Comparison of ENCODE assay signal across 1 cellular context in the genomic region with DNA sequence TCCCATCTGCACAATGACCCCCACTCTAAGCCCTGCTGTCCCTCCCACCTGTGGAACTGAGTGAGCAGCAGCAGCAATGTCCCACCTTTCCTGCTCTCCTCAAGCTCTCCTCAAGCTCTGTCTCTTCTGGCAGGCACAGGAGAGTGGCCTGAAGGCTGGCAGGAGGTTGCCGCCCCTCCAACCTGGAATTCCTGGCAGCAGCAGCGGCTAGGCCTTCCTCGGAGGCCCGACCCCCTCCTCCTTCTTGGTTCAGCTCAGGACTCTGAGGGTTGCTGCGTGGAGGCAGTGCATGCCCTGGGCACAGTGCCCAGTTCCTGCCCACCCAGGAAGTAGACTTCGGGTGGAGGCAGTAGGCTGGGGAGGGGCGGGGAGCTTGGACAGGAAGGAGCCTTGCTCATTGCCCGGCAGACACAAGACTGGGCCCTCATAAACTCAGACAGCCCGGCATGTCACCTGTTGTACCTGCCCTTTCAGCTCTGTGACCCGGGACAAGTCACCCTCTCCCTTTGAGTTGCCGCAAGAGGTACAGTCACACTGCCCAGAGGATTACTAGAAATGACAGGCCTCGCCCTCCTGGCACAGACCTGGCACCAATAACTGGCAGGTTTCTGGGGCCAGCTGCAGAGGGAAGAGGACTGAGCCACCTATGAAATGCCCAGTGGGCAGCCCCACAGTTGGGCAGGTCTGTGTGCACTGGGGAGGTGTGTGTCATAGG.
TF ChIP-seq lines count a peak whose summit lies in the region.

No MANE protein-coding gene starts in this region.

TF ChIP-seq in HepG2, 621 proteins besides CTCF, POLR2A, EP300 and RAD21 (continued from another document and continues in another):
- no peak for TF ChIP-seq RERE (CRISPR knock-in tag; IDR thresholded peaks at IDR 0.05; ENCODE audit: low read depth)
- no peak for TF ChIP-seq TP53 (CRISPR knock-in tag; conservative IDR thresholded peaks at IDR 0.05)
- TF ChIP-seq FOXM1 (CRISPR knock-in tag; IDR thresholded peaks at IDR 0.05): no peak
- no peak for TF ChIP-seq ZSCAN22 (CRISPR knock-in tag; IDR thresholded peaks at IDR 0.05)
- no peak for TF ChIP-seq ZNF850 (CRISPR knock-in tag; conservative IDR thresholded peaks at IDR 0.05)
- TF ChIP-seq TAF15 (IDR thresholded peaks at IDR 0.05; ENCODE audit: low read depth, low read length, poor library complexity, severe bottlenecking): no peak
- no peak for TF ChIP-seq USF2 (IDR thresholded peaks at IDR 0.05; ENCODE audit: low read depth, low read length)
- no peak for TF ChIP-seq USF2 (CRISPR knock-in tag; IDR thresholded peaks at IDR 0.05; ENCODE audit: borderline replicate concordance)
- TF ChIP-seq KLF6 (CRISPR knock-in tag; IDR thresholded peaks at IDR 0.05): no peak
- TF ChIP-seq IKZF5 (CRISPR knock-in tag; IDR thresholded peaks at IDR 0.05): no peak
- no peak for TF ChIP-seq ZFP36L1 (CRISPR knock-in tag; IDR thresholded peaks at IDR 0.05)
- TF ChIP-seq ZNF160 (CRISPR knock-in tag; IDR thresholded peaks at IDR 0.05): no peak
- no peak for TF ChIP-seq ZNF383 (CRISPR knock-in tag; IDR thresholded peaks at IDR 0.05; ENCODE audit: borderline replicate concordance)
- TF ChIP-seq KDM2A (CRISPR knock-in tag; IDR thresholded peaks at IDR 0.05; ENCODE audit: borderline replicate concordance, low read depth): no peak
- no peak for TF ChIP-seq ZBTB42 (CRISPR knock-in tag; IDR thresholded peaks at IDR 0.05)
- no peak for TF ChIP-seq HES4 (CRISPR knock-in tag; IDR thresholded peaks at IDR 0.05; ENCODE audit: borderline replicate concordance)
- TF ChIP-seq, protein P1, sequence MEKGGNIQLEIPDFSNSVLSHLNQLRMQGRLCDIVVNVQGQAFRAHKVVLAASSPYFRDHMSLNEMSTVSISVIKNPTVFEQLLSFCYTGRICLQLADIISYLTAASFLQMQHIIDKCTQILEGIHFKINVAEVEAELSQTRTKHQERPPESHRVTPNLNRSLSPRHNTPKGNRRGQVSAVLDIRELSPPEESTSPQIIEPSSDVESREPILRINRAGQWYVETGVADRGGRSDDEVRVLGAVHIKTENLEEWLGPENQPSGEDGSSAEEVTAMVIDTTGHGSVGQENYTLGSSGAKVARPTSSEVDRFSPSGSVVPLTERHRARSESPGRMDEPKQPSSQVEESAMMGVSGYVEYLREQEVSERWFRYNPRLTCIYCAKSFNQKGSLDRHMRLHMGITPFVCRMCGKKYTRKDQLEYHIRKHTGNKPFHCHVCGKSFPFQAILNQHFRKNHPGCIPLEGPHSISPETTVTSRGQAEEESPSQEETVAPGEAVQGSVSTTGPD (CRISPR knock-in tag; IDR thresholded peaks at IDR 0.05): no peak
- TF ChIP-seq ZNF382 (CRISPR knock-in tag; IDR thresholded peaks at IDR 0.05; ENCODE audit: borderline replicate concordance): no peak
- no peak for TF ChIP-seq ZFP36L2 (CRISPR knock-in tag; IDR thresholded peaks at IDR 0.05)
- TF ChIP-seq ZNF709 (CRISPR knock-in tag; IDR thresholded peaks at IDR 0.05): no peak
- TF ChIP-seq, protein P2, sequence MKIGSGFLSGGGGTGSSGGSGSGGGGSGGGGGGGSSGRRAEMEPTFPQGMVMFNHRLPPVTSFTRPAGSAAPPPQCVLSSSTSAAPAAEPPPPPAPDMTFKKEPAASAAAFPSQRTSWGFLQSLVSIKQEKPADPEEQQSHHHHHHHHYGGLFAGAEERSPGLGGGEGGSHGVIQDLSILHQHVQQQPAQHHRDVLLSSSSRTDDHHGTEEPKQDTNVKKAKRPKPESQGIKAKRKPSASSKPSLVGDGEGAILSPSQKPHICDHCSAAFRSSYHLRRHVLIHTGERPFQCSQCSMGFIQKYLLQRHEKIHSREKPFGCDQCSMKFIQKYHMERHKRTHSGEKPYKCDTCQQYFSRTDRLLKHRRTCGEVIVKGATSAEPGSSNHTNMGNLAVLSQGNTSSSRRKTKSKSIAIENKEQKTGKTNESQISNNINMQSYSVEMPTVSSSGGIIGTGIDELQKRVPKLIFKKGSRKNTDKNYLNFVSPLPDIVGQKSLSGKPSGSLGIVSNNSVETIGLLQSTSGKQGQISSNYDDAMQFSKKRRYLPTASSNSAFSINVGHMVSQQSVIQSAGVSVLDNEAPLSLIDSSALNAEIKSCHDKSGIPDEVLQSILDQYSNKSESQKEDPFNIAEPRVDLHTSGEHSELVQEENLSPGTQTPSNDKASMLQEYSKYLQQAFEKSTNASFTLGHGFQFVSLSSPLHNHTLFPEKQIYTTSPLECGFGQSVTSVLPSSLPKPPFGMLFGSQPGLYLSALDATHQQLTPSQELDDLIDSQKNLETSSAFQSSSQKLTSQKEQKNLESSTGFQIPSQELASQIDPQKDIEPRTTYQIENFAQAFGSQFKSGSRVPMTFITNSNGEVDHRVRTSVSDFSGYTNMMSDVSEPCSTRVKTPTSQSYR (CRISPR knock-in tag; IDR thresholded peaks at IDR 0.05; ENCODE audit: borderline replicate concordance): no peak
- peak; percentile 44; the same call in 1 of the 2 replicates for TF ChIP-seq RARA (CRISPR knock-in tag; IDR thresholded peaks at IDR 0.05)
- 0 out of 2 replicates have a peak, but pooled peaks have one; percentile 12 for TF ChIP-seq KAT8 (CRISPR knock-in tag; IDR thresholded peaks at IDR 0.05)
- no peak for TF ChIP-seq TEAD2 (CRISPR knock-in tag; IDR thresholded peaks at IDR 0.05)
- TF ChIP-seq, protein P3, sequence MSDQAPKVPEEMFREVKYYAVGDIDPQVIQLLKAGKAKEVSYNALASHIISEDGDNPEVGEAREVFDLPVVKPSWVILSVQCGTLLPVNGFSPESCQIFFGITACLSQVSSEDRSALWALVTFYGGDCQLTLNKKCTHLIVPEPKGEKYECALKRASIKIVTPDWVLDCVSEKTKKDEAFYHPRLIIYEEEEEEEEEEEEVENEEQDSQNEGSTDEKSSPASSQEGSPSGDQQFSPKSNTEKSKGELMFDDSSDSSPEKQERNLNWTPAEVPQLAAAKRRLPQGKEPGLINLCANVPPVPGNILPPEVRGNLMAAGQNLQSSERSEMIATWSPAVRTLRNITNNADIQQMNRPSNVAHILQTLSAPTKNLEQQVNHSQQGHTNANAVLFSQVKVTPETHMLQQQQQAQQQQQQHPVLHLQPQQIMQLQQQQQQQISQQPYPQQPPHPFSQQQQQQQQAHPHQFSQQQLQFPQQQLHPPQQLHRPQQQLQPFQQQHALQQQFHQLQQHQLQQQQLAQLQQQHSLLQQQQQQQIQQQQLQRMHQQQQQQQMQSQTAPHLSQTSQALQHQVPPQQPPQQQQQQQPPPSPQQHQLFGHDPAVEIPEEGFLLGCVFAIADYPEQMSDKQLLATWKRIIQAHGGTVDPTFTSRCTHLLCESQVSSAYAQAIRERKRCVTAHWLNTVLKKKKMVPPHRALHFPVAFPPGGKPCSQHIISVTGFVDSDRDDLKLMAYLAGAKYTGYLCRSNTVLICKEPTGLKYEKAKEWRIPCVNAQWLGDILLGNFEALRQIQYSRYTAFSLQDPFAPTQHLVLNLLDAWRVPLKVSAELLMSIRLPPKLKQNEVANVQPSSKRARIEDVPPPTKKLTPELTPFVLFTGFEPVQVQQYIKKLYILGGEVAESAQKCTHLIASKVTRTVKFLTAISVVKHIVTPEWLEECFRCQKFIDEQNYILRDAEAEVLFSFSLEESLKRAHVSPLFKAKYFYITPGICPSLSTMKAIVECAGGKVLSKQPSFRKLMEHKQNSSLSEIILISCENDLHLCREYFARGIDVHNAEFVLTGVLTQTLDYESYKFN (CRISPR knock-in tag; conservative IDR thresholded peaks at IDR 0.05): no peak; the same call in 1 of the 2 replicates
- TF ChIP-seq TRIM22 (IDR thresholded peaks at IDR 0.05): no peak
- TF ChIP-seq BORCS8-MEF2B (CRISPR knock-in tag; IDR thresholded peaks at IDR 0.05): no peak
- TF ChIP-seq, protein P4, sequence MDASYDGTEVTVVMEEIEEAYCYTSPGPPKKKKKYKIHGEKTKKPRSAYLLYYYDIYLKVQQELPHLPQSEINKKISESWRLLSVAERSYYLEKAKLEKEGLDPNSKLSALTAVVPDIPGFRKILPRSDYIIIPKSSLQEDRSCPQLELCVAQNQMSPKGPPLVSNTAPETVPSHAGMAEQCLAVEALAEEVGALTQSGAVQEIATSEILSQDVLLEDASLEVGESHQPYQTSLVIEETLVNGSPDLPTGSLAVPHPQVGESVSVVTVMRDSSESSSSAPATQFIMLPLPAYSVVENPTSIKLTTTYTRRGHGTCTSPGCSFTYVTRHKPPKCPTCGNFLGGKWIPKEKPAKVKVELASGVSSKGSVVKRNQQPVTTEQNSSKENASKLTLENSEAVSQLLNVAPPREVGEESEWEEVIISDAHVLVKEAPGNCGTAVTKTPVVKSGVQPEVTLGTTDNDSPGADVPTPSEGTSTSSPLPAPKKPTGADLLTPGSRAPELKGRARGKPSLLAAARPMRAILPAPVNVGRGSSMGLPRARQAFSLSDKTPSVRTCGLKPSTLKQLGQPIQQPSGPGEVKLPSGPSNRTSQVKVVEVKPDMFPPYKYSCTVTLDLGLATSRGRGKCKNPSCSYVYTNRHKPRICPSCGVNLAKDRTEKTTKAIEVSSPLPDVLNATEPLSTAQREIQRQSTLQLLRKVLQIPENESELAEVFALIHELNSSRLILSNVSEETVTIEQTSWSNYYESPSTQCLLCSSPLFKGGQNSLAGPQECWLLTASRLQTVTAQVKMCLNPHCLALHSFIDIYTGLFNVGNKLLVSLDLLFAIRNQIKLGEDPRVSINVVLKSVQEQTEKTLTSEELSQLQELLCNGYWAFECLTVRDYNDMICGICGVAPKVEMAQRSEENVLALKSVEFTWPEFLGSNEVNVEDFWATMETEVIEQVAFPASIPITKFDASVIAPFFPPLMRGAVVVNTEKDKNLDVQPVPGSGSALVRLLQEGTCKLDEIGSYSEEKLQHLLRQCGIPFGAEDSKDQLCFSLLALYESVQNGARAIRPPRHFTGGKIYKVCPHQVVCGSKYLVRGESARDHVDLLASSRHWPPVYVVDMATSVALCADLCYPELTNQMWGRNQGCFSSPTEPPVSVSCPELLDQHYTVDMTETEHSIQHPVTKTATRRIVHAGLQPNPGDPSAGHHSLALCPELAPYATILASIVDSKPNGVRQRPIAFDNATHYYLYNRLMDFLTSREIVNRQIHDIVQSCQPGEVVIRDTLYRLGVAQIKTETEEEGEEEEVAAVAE (CRISPR knock-in tag; IDR thresholded peaks at IDR 0.05; ENCODE audit: borderline replicate concordance): no peak
- no peak for TF ChIP-seq EHMT2 (IDR thresholded peaks at IDR 0.05; ENCODE audit: borderline replicate concordance, low read depth, low read length)
- no peak for TF ChIP-seq HHEX (CRISPR knock-in tag; IDR thresholded peaks at IDR 0.05)
- TF ChIP-seq SMAD3 (CRISPR knock-in tag; IDR thresholded peaks at IDR 0.05): no peak
- no peak for TF ChIP-seq PHF8 (CRISPR knock-in tag; IDR thresholded peaks at IDR 0.05)
